Comparison of ENCODE assay signal across 26 cellular contexts in the genomic region with DNA sequence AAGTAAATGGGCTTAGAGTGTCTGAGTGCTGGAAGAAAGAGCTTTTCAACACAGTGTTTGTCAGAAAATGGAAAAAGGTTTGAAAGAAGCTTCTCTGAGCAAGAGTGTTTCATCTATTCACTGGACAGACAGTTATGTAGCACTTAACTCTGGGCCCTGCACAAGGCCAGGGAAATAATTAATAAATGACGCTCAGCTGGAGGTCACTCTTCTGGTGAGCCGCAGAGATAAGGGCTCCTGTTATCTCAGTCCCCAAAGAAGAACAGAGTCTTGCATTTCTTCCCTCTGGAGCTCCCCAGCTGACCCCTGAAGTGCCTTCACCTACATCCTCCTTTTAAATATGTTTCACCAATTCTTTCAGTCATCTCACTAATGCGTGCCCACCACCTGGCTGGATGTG.
"Had no signal": no experiment of that assay in that cellular context is flagged by ENCODE, and none has a peak within 500 bp of the region (broad histone marks: within the 10 kb centered on the region; RNA-seq: fewer than 3 reads in every experiment).

No MANE protein-coding gene starts in this region.

- H3K9me3 ChIP-seq: esophagus muscularis mucosa, gastroesophageal sphincter, left lung, prostate gland, right atrium auricular region, sigmoid colon, stomach, thyroid gland, vagina had no signal

- H3K36me3 Mint-ChIP-seq: naive thymus-derived CD4-positive, alpha-beta T cell; stimulated activated effector memory CD8-positive, alpha-beta T cell treated with anti-CD3 and anti-CD28 coated beads, Interleukin-12 subunit alpha, Interleukin-12 subunit beta, amount 100 ng/mL, for 72 hours had no signal

- H3K36me3 ChIP-seq: esophagus muscularis mucosa, gastroesophageal sphincter, heart left ventricle, left lung, neural progenitor cell, prostate gland, right atrium auricular region, sigmoid colon, stomach, thyroid gland, vagina had no signal

- ATAC-seq: foreskin keratinocyte; gastroesophageal sphincter; heart left ventricle; left lung; naive thymus-derived CD4-positive, alpha-beta T cell; stimulated activated effector memory CD8-positive, alpha-beta T cell treated with anti-CD3 and anti-CD28 coated beads, Interleukin-12 subunit alpha, Interleukin-12 subunit beta, amount 100 ng/mL, for 72 hours had no signal

- H3K4me3 ChIP-seq: dorsolateral prefrontal cortex, esophagus muscularis mucosa, gastroesophageal sphincter, heart left ventricle, hepatocyte, left lung, neural progenitor cell, prostate gland, right atrium auricular region, sigmoid colon, stomach, thyroid gland, vagina had no signal

- H3K9me3 Mint-ChIP-seq: stimulated activated effector memory CD8-positive, alpha-beta T cell treated with anti-CD3 and anti-CD28 coated beads, Interleukin-12 subunit alpha, Interleukin-12 subunit beta, amount 100 ng/mL, for 72 hours had no signal

- H3K27ac Mint-ChIP-seq: naive thymus-derived CD4-positive, alpha-beta T cell; nephron; neural progenitor cell; stimulated activated effector memory CD8-positive, alpha-beta T cell treated with anti-CD3 and anti-CD28 coated beads, Interleukin-12 subunit alpha, Interleukin-12 subunit beta, amount 100 ng/mL, for 72 hours had no signal

- H3K27ac ChIP-seq: dorsolateral prefrontal cortex, epithelial cell of prostate, esophagus muscularis mucosa, foreskin keratinocyte, gastroesophageal sphincter, heart left ventricle, hepatocyte, left lung, neural progenitor cell, prostate gland, right atrium auricular region, sigmoid colon, stomach, thyroid gland, vagina had no signal

- H3K27me3 ChIP-seq: esophagus muscularis mucosa, foreskin keratinocyte, gastroesophageal sphincter, heart left ventricle, hepatocyte, left lung, neural progenitor cell, right atrium auricular region, sigmoid colon, stomach, thyroid gland, vagina had no signal

- H3K4me3 Mint-ChIP-seq: naive thymus-derived CD4-positive, alpha-beta T cell; nephron; neural progenitor cell; stimulated activated effector memory CD8-positive, alpha-beta T cell treated with anti-CD3 and anti-CD28 coated beads, Interleukin-12 subunit alpha, Interleukin-12 subunit beta, amount 100 ng/mL, for 72 hours had no signal

- H3K9ac ChIP-seq: neural progenitor cell had no signal

- DNase-seq: dorsolateral prefrontal cortex; effector CD4-positive, alpha-beta T cell; foreskin keratinocyte; heart left ventricle; kidney; left lung; mesendoderm; midbrain; naive thymus-derived CD4-positive, alpha-beta T cell; sigmoid colon; stimulated activated CD4-positive, alpha-beta T cell treated with anti-CD3 and anti-CD28 coated beads, Interleukin-2, amount 100 ng/mL, for 24 hours; stimulated activated CD4-positive, alpha-beta T cell treated with anti-CD3 and anti-CD28 coated beads, Interleukin-4, amount 100 ng/mL, for 24 hours; stimulated activated naive CD4-positive, alpha-beta T cell treated with Interleukin-2 at 50 U/mL for 16 hours; stomach; thyroid gland; trophoblast cell had no signal

- H3K4me1 ChIP-seq: foreskin keratinocyte, left lung, prostate gland, right atrium auricular region, stomach, vagina had no signal
